In the genomic region with DNA sequence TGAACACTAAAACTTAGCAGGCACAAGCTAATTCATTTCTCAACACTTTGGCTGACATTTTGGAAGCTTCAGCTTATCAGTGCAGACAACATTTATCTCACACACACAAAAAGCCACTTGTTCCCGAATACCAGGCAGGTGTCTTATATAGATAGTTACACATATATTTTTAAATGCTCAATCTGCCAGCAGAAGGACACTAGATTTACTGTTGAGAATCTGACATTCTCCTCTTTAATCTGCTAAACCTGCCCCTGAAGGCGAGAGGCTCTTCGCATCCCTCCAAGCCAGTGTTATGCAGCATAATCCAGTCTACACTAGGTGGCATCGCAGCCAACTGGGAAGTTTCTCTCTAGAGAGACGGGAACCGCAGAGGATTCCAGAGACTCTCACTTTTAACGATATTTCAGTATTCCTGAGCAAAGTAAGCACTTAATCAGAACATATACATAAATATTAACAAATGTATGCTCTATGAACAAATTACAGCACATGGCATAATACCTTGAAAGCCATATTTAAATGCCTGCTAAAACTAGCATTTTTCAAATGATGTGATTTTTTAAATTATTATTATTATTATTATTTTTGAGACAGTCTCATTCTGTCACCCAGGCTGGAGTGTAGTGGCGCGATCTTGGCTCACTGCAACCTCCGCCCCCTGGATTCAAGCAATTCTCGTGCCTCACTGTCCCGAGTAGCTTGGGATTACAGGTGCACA, we compare ENCODE assay signal across 8 cellular contexts.
DNase-seq lines count a peak whose midpoint lies in the region; ATAC-seq and TF ChIP-seq lines count a peak whose summit lies in the region.

No MANE protein-coding gene starts in this region.

- DNase-seq in A673 (ENCODE audit: low spot score), result peak; percentile 83
- no peak for DNase-seq in Panc1 (ENCODE audit: low read depth, low spot score)
- DNase-seq in omental fat pad (ENCODE audit: low spot score), result no peak
- no peak for DNase-seq in central memory CD4-positive, alpha-beta T cell
- DNase-seq in GF-D8 (lab: John Stamatoyannopoulos, UW), result no peak
- no peak for DNase-seq in OCI-M2 (lab: John Stamatoyannopoulos, UW; ENCODE audit: unreplicated experiment)

- no peak overlapping the region for H3K4me3 ChIP-seq in A673 (ENCODE audit: low read depth, low read length, poor library complexity, severe bottlenecking)
- H3K4me3 ChIP-seq in Panc1 (ENCODE audit: low read depth in 2 of 2, low read length in 2 of 2), result no peak overlapping the region

- POLR2A ChIA-PET in A673 (lab: Charles Lee; ENCODE audit: low non-redundant PET) (no interaction called here), Panc1 (lab: Charles Lee) (no interaction called here)

- no TSS peak for BruUV-seq in A673 (replicated peaks; lab: Mats Ljungman, UMichigan)
- no TSS peak for BruUV-seq in Panc1 (replicated peaks; lab: Mats Ljungman, UMichigan)

- in situ Hi-C loops in Panc1 (cut with HindIII; ENCODE audit: low pct_unique_long_range_greater_than_20kb, low sequenced_read_pairs), result no loop called here

- ATAC-seq in GM18909 (IDR thresholded peaks at IDR 0.05; ENCODE audit: poor library complexity, unreplicated experiment), result peak; percentile 42
- peak; percentile 97 for ATAC-seq in Panc1
- peak; percentile 59 for ATAC-seq in esophagus mucosa
- peak; percentile 66 for ATAC-seq in omental fat pad (ENCODE audit: low FRiP score)

- intact Hi-C loops in A673 (cut with micrococcal nuclease; ENCODE audit: unreplicated experiment) (no loop called here), Panc1 (cut with micrococcal nuclease; ENCODE audit: unreplicated experiment) (no loop called here)

- H3K4me1 ChIP-seq in A673 (ENCODE audit: insufficient read depth, low read length, poor library complexity, severe bottlenecking) (peaks cover 33% of the 10 kb centered on the region), Panc1 (ENCODE audit: control insufficient read depth, insufficient read depth, low read length) (no peaks in the 10 kb centered on the region; the same call in 1 of the 2 replicates)

- CTCF ChIA-PET in A673 (lab: Charles Lee), result no interaction called here
- CTCF ChIA-PET in Panc1 (lab: Charles Lee), result interaction anchor here (0.6 kb wide), 2 partner anchors 12 to 70 kb away, joined by 3 to 7 read pairs; no protein-coding TSS in a partner anchor

- H3K36me3 ChIP-seq in A673 (ENCODE audit: insufficient read depth, low read length, poor library complexity, severe bottlenecking) (peaks cover 40% of the 10 kb centered on the region), Panc1 (ENCODE audit: control insufficient read depth, insufficient read depth, low read length) (no peaks in the 10 kb centered on the region)

- peak; percentile 79 for TF ChIP-seq CTCF in A673 (conservative IDR thresholded peaks at IDR 0.05; ENCODE audit: low read depth, low read length)
- peak; percentile 89 for TF ChIP-seq CTCF in Panc1 (IDR thresholded peaks at IDR 0.05)
- TF ChIP-seq CTCF in omental fat pad (IDR thresholded peaks at IDR 0.05), result no peak

- H3K27me3 ChIP-seq in A673 (replicated peaks; ENCODE audit: insufficient read depth, low read depth, low read length, poor library complexity) (no peaks in the 10 kb centered on the region), Panc1 (ENCODE audit: control insufficient read depth, insufficient read depth, low read length) (no peaks in the 10 kb centered on the region)

- H3K27ac ChIP-seq in A673 (ENCODE audit: low read depth, low read length, poor library complexity, severe bottlenecking), result peak overlapping the region; percentile 41
- no peak overlapping the region for H3K27ac ChIP-seq in Panc1 (ENCODE audit: low read length)

- no peaks in the 10 kb centered on the region for H3K9me3 ChIP-seq in A673 (ENCODE audit: low read depth, low read length, poor library complexity, severe bottlenecking)
- H3K9me3 ChIP-seq in Panc1 (ENCODE audit: control insufficient read depth, insufficient read depth, low read depth, low read length), result no peaks in the 10 kb centered on the region

Comparison
In these comparisons a context has a peak if more than half of its experiments do, and no peak if none do; other contexts are left out.
1. CTCF ChIP-seq: peak in A673 (single experiment) and Panc1 (single experiment); none in omental fat pad (0 of 3).
2. ATAC-seq: peak in every context shown above with its lines; median percentile 97 in Panc1; 66 in omental fat pad; 59 in esophagus mucosa; 42 in GM18909.